In the genomic region with DNA sequence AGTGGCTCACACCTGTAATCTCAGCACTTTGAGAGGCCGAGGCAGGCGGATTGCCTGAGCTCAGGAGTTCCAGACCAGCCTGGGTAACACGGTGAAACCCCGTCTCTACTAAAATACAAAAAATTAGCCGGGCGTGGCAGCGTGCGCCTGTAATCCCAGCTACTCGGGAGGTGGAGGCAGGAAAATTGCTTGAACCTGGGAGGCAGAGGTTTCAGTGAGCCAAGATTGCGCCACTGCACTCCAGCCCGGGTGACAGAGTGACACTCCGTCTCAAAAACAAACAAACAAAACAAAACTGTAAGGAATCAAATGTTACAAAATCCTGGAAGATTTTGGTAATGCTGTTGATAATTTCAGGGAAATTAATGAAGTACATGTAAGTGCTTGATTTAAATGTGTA, we compare ENCODE assay signal across 9 cellular contexts. TPM values are rescaled to one million over a fixed set of nuclear protein-coding genes. Genes with fewer than 3 reads are reported as not detected.
DNase-seq lines count a peak whose midpoint lies in the region; ATAC-seq, FAIRE-seq and TF ChIP-seq lines count a peak whose summit lies in the region.
"Not testable (repeated sequence)": the region's sequence is repeated elsewhere in the genome, so short reads cannot be mapped to it uniquely, and the experiment has no call there.
"Had no signal": no experiment of that assay in that cellular context is flagged by ENCODE, and none has a peak within 500 bp of the region (broad histone marks: within the 10 kb centered on the region; RNA-seq: fewer than 3 reads in every experiment).

No MANE protein-coding gene starts in this region.

- H3K4me3 Mint-ChIP-seq in CD4-positive, alpha-beta memory T cell = peak overlapping the region; percentile 89 to 94 (median 90)
- peak overlapping the region; percentile 97 for H3K4me3 Mint-ChIP-seq in activated naive CD8-positive, alpha-beta T cell treated with anti-CD3 and anti-CD28 coated beads for 36 hours
- peak overlapping the region; percentile 76 for H3K4me3 Mint-ChIP-seq in endodermal cell

- not testable (repeated sequence) for TF ChIP-seq RAD21 in SK-N-SH (IDR thresholded peaks at IDR 0.05; ENCODE audit: low read length)

- H3K4me1 ChIP-seq in CD4-positive, alpha-beta memory T cell (ENCODE audit: insufficient read depth, low read length) = peaks cover 21% of the 10 kb centered on the region
- not testable (repeated sequence) for H3K4me1 ChIP-seq in SK-N-SH (ENCODE audit: control insufficient read depth in 1 of 2, insufficient read depth in 2 of 2, low read depth in 1 of 2, low read length in 1 of 2); endodermal cell (ENCODE audit: control insufficient read depth, insufficient read depth, low read length); keratinocyte (ENCODE audit: control insufficient read depth, extremely low read depth, insufficient read depth, low read length); neuronal stem cell (ENCODE audit: control insufficient read depth in 2 of 2, insufficient read depth in 1 of 2, low read depth in 1 of 2, low read length in 2 of 2)
- H3K4me1 ChIP-seq in suprapubic skin = peaks cover 21% of the 10 kb centered on the region

- peaks cover 65% of the 10 kb centered on the region for H3K79me2 ChIP-seq in SK-N-SH (ENCODE audit: insufficient read depth)
- not testable (repeated sequence) for H3K79me2 ChIP-seq in keratinocyte (ENCODE audit: control insufficient read depth, insufficient read depth, low read length)

- not testable (repeated sequence) for TF ChIP-seq POLR2A in suprapubic skin (IDR thresholded peaks at IDR 0.05)

- not testable (repeated sequence) for H4K20me1 ChIP-seq in SK-N-SH (ENCODE audit: insufficient read depth); keratinocyte (ENCODE audit: control insufficient read depth, extremely low read depth, insufficient read depth, low read length)

- not testable (repeated sequence) for H4K91ac ChIP-seq in neuronal stem cell (ENCODE audit: low read depth, low read length, poor library complexity)

- peak; percentile 7 for ATAC-seq in HG03095 (IDR thresholded peaks at IDR 0.05; ENCODE audit: unreplicated experiment)

- not testable (repeated sequence) for H3K27me3 ChIP-seq in CD4-positive, alpha-beta memory T cell (ENCODE audit: insufficient read depth, low read length); SK-N-SH (ENCODE audit: insufficient read depth); endodermal cell (ENCODE audit: control insufficient read depth, insufficient read depth, low read length, poor library complexity, severe bottlenecking)
- H3K27me3 ChIP-seq in keratinocyte (ENCODE audit: control insufficient read depth, extremely low read depth, insufficient read depth, low read length) = peaks cover 37% of the 10 kb centered on the region
- peaks cover 4 to 12% (median 10%) of the 10 kb centered on the region in 3 experiments for H3K27me3 ChIP-seq in neuronal stem cell (ENCODE audit: control insufficient read depth in 3 of 3, insufficient read depth in 3 of 3, low read depth in 1 of 3, low read length in 3 of 3)
- peaks cover 38% of the 10 kb centered on the region for H3K27me3 ChIP-seq in suprapubic skin

- not testable (repeated sequence) for H3K23ac ChIP-seq in neuronal stem cell (ENCODE audit: low read depth, low read length, poor library complexity)

- not testable (repeated sequence) for H4K8ac ChIP-seq in neuronal stem cell (ENCODE audit: low read depth, low read length)

- H3K36me3 Mint-ChIP-seq in CD4-positive, alpha-beta memory T cell; endodermal cell (ENCODE audit: low read depth): not testable (repeated sequence)
- peaks cover 33% of the 10 kb centered on the region for H3K36me3 Mint-ChIP-seq in activated naive CD8-positive, alpha-beta T cell treated with anti-CD3 and anti-CD28 coated beads for 36 hours

- peak overlapping the region; percentile 83 to 93 (median 92) for H3K27ac Mint-ChIP-seq in CD4-positive, alpha-beta memory T cell
- H3K27ac Mint-ChIP-seq in activated naive CD8-positive, alpha-beta T cell treated with anti-CD3 and anti-CD28 coated beads for 36 hours = peak overlapping the region; percentile 90
- not testable (repeated sequence) for H3K27ac Mint-ChIP-seq in endodermal cell

- not testable (repeated sequence) for FAIRE-seq in keratinocyte (lab: Jason Lieb, UNC)

- H2AFZ ChIP-seq in SK-N-SH (ENCODE audit: low read depth) (peak overlapping the region; percentile 83), keratinocyte (ENCODE audit: control insufficient read depth, low read length) (peak overlapping the region; percentile 56), neuronal stem cell (ENCODE audit: low read length) (peak overlapping the region; percentile 100)

- not testable (repeated sequence) for H3K14ac ChIP-seq in neuronal stem cell (ENCODE audit: low read length)

- not testable (repeated sequence) for H3K36me3 ChIP-seq in CD4-positive, alpha-beta memory T cell (ENCODE audit: insufficient read depth, low read length); endodermal cell (ENCODE audit: control insufficient read depth, insufficient read depth, low read length); keratinocyte (ENCODE audit: control insufficient read depth in 2 of 2, extremely low read depth in 1 of 2, insufficient read depth in 2 of 2, low read length in 2 of 2); neuronal stem cell (replicated peaks in 1 of 2; ENCODE audit: control insufficient read depth in 2 of 2, insufficient read depth in 2 of 2, low read length in 2 of 2); suprapubic skin
- H3K36me3 ChIP-seq in SK-N-SH (replicated peaks in 1 of 2; ENCODE audit: control insufficient read depth in 1 of 2, insufficient read depth in 2 of 2, low read length in 1 of 2) = peaks cover 2 to 12% of the 10 kb centered on the region in 2 experiments

- H2AK5ac ChIP-seq in neuronal stem cell (ENCODE audit: low read depth, low read length) = not testable (repeated sequence)

- CTCF ChIA-PET in CD4-positive, alpha-beta memory T cell (lab: Charles Lee; ENCODE audit: partially characterized antibody) = interaction anchor here (1.0 to 1.3 kb wide), 2 partner anchors 10 to 172 kb away, joined by 3 read pairs; no protein-coding TSS in a partner anchor
- CTCF ChIA-PET in SK-N-SH (lab: Yijun Ruan, JAX) = interaction anchor here (0.9 to 2.3 kb wide), 5 partner anchors 15 to 172 kb away, joined by 3 to 12 read pairs (median 4); partner anchors contain the start of genes ZBTB45 and ZNF497

- not testable (repeated sequence) for H3K9me2 ChIP-seq in SK-N-SH

- H3K4me1 Mint-ChIP-seq in CD4-positive, alpha-beta memory T cell = peaks cover 12 to 35% (median 24%) of the 10 kb centered on the region in 4 donors
- H3K4me1 Mint-ChIP-seq in activated naive CD8-positive, alpha-beta T cell treated with anti-CD3 and anti-CD28 coated beads for 36 hours = peaks cover 29% of the 10 kb centered on the region
- H3K4me1 Mint-ChIP-seq in endodermal cell = not testable (repeated sequence)

- not testable (repeated sequence) for H3K27me3 Mint-ChIP-seq in CD4-positive, alpha-beta memory T cell; activated naive CD8-positive, alpha-beta T cell treated with anti-CD3 and anti-CD28 coated beads for 36 hours
- peaks cover 65% of the 10 kb centered on the region for H3K27me3 Mint-ChIP-seq in endodermal cell (ENCODE audit: insufficient read depth)

- H3K4ac ChIP-seq in neuronal stem cell (ENCODE audit: low read length) = not testable (repeated sequence)

- H3K4me3 ChIP-seq in CD4-positive, alpha-beta memory T cell (ENCODE audit: low read length in 2 of 2) = peak overlapping the region; percentile 55 to 61
- peak overlapping the region; percentile 73 to 87 for H3K4me3 ChIP-seq in SK-N-SH (ENCODE audit: low read depth in 2 of 2, low read length in 1 of 2)
- H3K4me3 ChIP-seq in endodermal cell (ENCODE audit: low read length) = peak overlapping the region; percentile 81
- peak overlapping the region; percentile 51 to 78 (median 76) for H3K4me3 ChIP-seq in keratinocyte (ENCODE audit: control insufficient read depth in 2 of 3, extremely low read depth in 1 of 3, insufficient read depth in 2 of 3, low read depth in 1 of 3, low read length in 3 of 3)
- H3K4me3 ChIP-seq in neuronal stem cell (ENCODE audit: low read length in 2 of 2) = peak overlapping the region; percentile 53 to 97
- peak overlapping the region; percentile 50 for H3K4me3 ChIP-seq in suprapubic skin

- H3K9me1 ChIP-seq in keratinocyte (ENCODE audit: control insufficient read depth, extremely low read depth, insufficient read depth, low read length) = not testable (repeated sequence)

- H3K4me2 ChIP-seq in SK-N-SH (peak overlapping the region; percentile 78), keratinocyte (ENCODE audit: control insufficient read depth, extremely low read depth, insufficient read depth, low read depth, low read length) (peak overlapping the region; percentile 88), neuronal stem cell (ENCODE audit: insufficient read depth, low read length, poor library complexity, severe bottlenecking) (peak overlapping the region; percentile 96)

- not testable (repeated sequence) for H3K18ac ChIP-seq in neuronal stem cell (ENCODE audit: low read length)

- H3K79me1 ChIP-seq in neuronal stem cell (ENCODE audit: low read depth, low read length) = not testable (repeated sequence)

- intact Hi-C loops in CD4-positive, alpha-beta memory T cell (cut with micrococcal nuclease) = not testable (repeated sequence)

- not testable (repeated sequence) for H3F3A ChIP-seq in SK-N-SH (replicated peaks; ENCODE audit: insufficient read depth)

- H3K9ac ChIP-seq in SK-N-SH (peak overlapping the region; percentile 68), keratinocyte (ENCODE audit: control insufficient read depth, extremely low read depth, insufficient read depth, low read length) (peak overlapping the region; percentile 44)
- H3K9ac ChIP-seq in endodermal cell (ENCODE audit: extremely low read depth, low read length, poor library complexity, severe bottlenecking); neuronal stem cell (ENCODE audit: low read depth, low read length, poor library complexity): not testable (repeated sequence)

- TF ChIP-seq EP300 in SK-N-SH (IDR thresholded peaks at IDR 0.05; ENCODE audit: borderline replicate concordance in 1 of 2, low read depth in 1 of 2, low read length in 1 of 2); suprapubic skin (IDR thresholded peaks at IDR 0.05): not testable (repeated sequence)

- POLR2A ChIA-PET in CD4-positive, alpha-beta memory T cell (lab: Charles Lee; ENCODE audit: partially characterized antibody) = interaction anchor here (0.6 to 6.8 kb wide), 19 partner anchors 9 to 265 kb away, joined by 3 to 77 read pairs (median 5); partner anchors contain the start of genes ERVK3-1, RPS5, TRIM28 and ZBTB45
- POLR2A ChIA-PET in SK-N-SH (lab: Yijun Ruan, JAX) = interaction anchor here (1.3 to 2.1 kb wide), 4 partner anchors 11 to 22 kb away, joined by 4 to 34 read pairs (median 6); partner anchors contain the start of genes ZNF497 and ZSCAN22

- H3K9me3 ChIP-seq in CD4-positive, alpha-beta memory T cell (ENCODE audit: control insufficient read depth in 1 of 2, low read length in 2 of 2); SK-N-SH; endodermal cell (ENCODE audit: control insufficient read depth, low read length); keratinocyte (ENCODE audit: control insufficient read depth, low read depth, low read length); neuronal stem cell (replicated peaks in 1 of 2; ENCODE audit: control insufficient read depth in 2 of 2, insufficient read depth in 1 of 2, low read depth in 1 of 2, low read length in 2 of 2); suprapubic skin: not testable (repeated sequence)

- H2BK15ac ChIP-seq in neuronal stem cell (ENCODE audit: low read length) = not testable (repeated sequence)

- H3K27ac ChIP-seq in CD4-positive, alpha-beta memory T cell (ENCODE audit: low read depth, low read length) = peak overlapping the region; percentile 70
- peak overlapping the region in 1 of 2 experiments; percentile 11; a peak in 2 of 4 replicates for H3K27ac ChIP-seq in SK-N-SH (ENCODE audit: low read depth in 2 of 2, low read length in 1 of 2)
- H3K27ac ChIP-seq in endodermal cell (ENCODE audit: low read depth, low read length); keratinocyte (ENCODE audit: control insufficient read depth, insufficient read depth, low read length); neuronal stem cell (replicated peaks; ENCODE audit: low read length): not testable (repeated sequence)
- H3K27ac ChIP-seq in suprapubic skin = peak overlapping the region; percentile 10

- not testable (repeated sequence) for DNase-seq in CD4-positive, alpha-beta memory T cell; SK-N-SH; activated naive CD8-positive, alpha-beta T cell treated with anti-CD3 and anti-CD28 coated beads for 36 hours; keratinocyte (ENCODE audit: low read depth, low spot score); neuronal stem cell (ENCODE audit: low spot score); suprapubic skin (ENCODE audit: low spot score in 2 of 2)
- peak; percentile 46 for DNase-seq in endodermal cell

- TF ChIP-seq CTCF in SK-N-SH (IDR thresholded peaks at IDR 0.05); endodermal cell (conservative IDR thresholded peaks at IDR 0.05); keratinocyte (optimal IDR thresholded peaks at IDR 0.05 in 1 of 3, IDR thresholded peaks at IDR 0.05 in 1 of 3, conservative IDR thresholded peaks at IDR 0.05 in 1 of 3; ENCODE audit: extremely low read depth in 1 of 3, insufficient read depth in 2 of 3, low read length in 3 of 3); suprapubic skin (IDR thresholded peaks at IDR 0.05): not testable (repeated sequence)

- H2BK12ac ChIP-seq in neuronal stem cell (ENCODE audit: low read length) = not testable (repeated sequence)

- not testable (repeated sequence) for H2BK120ac ChIP-seq in neuronal stem cell (ENCODE audit: low read depth, low read length)

- dilution Hi-C loops in keratinocyte (cut with MboI; ENCODE audit: extremely low pct_ligation_motif_present, low sequenced_read_pairs) = not testable (repeated sequence)

- H3K9me3 Mint-ChIP-seq in CD4-positive, alpha-beta memory T cell; activated naive CD8-positive, alpha-beta T cell treated with anti-CD3 and anti-CD28 coated beads for 36 hours; endodermal cell: not testable (repeated sequence)

- 3% methylated on average over 12 of the region's 12 CpGs for WGBS in SK-N-SH (ENCODE audit: low lambda C conversion rate)
- 10 to 19% methylated on average over 10 to 12 of the region's 12 CpGs for WGBS in endodermal cell (ENCODE audit: insufficient coverage in 1 of 2, insufficient read length in 1 of 2), 2 experiments
- no CpG with 5 or more reads among the region's 12 CpGs for WGBS in neuronal stem cell (ENCODE audit: extremely low coverage in 2 of 2, insufficient read length in 2 of 2, insufficient replicate concordance in 1 of 2), 2 donors
- 11% methylated on average over 12 of the region's 12 CpGs for WGBS in suprapubic skin

- not testable (repeated sequence) for H2BK5ac ChIP-seq in neuronal stem cell (ENCODE audit: low read length)

RNA-seq across cellular contexts. Expression of gene A1BG, which starts 5.2 kb away (rescaled TPM):
- total RNA-seq in CD4-positive, alpha-beta memory T cell = 10 to 100 TPM; 15.8 to 19.0 TPM
- 10 to 100 TPM; 44.7 to 47.9 TPM for polyA plus RNA-seq in CD4-positive, alpha-beta memory T cell
- polyA plus RNA-seq in SK-N-SH (2012; rRNA removed) (61.4 and 62.6 TPM in 2 replicates), keratinocyte (1.4 to 2.5 TPM (median 1.8 TPM) in 3 replicates)
- 39.1 and 61.2 TPM in 2 replicates for polyA plus RNA-seq in SK-N-SH (2012; cell fraction: cytosol; rRNA removed)
- polyA plus RNA-seq in SK-N-SH (2012; cell fraction: nucleus; rRNA removed) = 23.3 and 58.0 TPM in 2 replicates
- total RNA-seq in activated naive CD8-positive, alpha-beta T cell treated with anti-CD3 and anti-CD28 coated beads for 36 hours = 10 to 100 TPM; 18.7 to 23.2 TPM
- total RNA-seq in endodermal cell (10 to 100 TPM; 12.6 to 16.4 TPM), suprapubic skin (10 to 100 TPM in 2 of 4 donors, 1 to 10 TPM in 2; 1.0 to 14.9 (median 8.1) TPM)
- 17.8 TPM for polyA plus RNA-seq in endodermal cell (2013, experiment 1 of 2)
- polyA plus RNA-seq in endodermal cell (2013, experiment 2 of 2) = 19.7 TPM
- not detected for polyA plus RNA-seq in keratinocyte (2011; ENCODE audit: low read depth)
- polyA plus RNA-seq in keratinocyte (2011; cell fraction: cytosol; rRNA removed) = 0.75 and 3.1 TPM in 2 replicates
- 0.46 and 1.2 TPM in 2 replicates for polyA plus RNA-seq in keratinocyte (2011; cell fraction: nucleus; rRNA removed)
- polyA plus RNA-seq in keratinocyte (2012; ENCODE audit: low replicate concordance) = 2.7 and 4.1 TPM in 2 replicates
- 0.10 to 0.23 TPM in 2 of 3 replicates, not detected in the other for polyA minus RNA-seq in keratinocyte
- not detected for polyA minus RNA-seq in keratinocyte (2011; cell fraction: cytosol; rRNA and poly(A)+ RNA removed)
- not detected in 2 replicates for polyA minus RNA-seq in keratinocyte (2011; cell fraction: nucleus; rRNA and poly(A)+ RNA removed)
- 35.9 TPM for polyA plus RNA-seq in neuronal stem cell (2013, experiment 1 of 2)
- polyA plus RNA-seq in neuronal stem cell (2013, experiment 2 of 2) = 29.4 TPM
- total RNA-seq: Calu3 had no signal

RNA-seq across cellular contexts. Expression of gene ZNF497, which starts 14.5 kb away (rescaled TPM):
- total RNA-seq in CD4-positive, alpha-beta memory T cell = 1 to 10 TPM; 1.7 to 2.0 TPM
- polyA plus RNA-seq in CD4-positive, alpha-beta memory T cell = 1 to 10 TPM in 1 of 2 donors, under 1 TPM in 1; 0.46 to 1.2 TPM
- polyA plus RNA-seq in SK-N-SH (2012; rRNA removed) (1.0 and 1.1 TPM in 2 replicates), keratinocyte (0.29 to 0.72 TPM (median 0.32 TPM) in 3 replicates)
- 0.30 and 0.45 TPM in 2 replicates for polyA plus RNA-seq in SK-N-SH (2012; cell fraction: cytosol; rRNA removed)
- polyA plus RNA-seq in SK-N-SH (2012; cell fraction: nucleus; rRNA removed) = 8.1 and 13.1 TPM in 2 replicates
- 1 to 10 TPM; 1.5 to 1.7 TPM for total RNA-seq in activated naive CD8-positive, alpha-beta T cell treated with anti-CD3 and anti-CD28 coated beads for 36 hours
- total RNA-seq in endodermal cell (1 to 10 TPM; 5.2 to 5.9 TPM), suprapubic skin (1 to 10 TPM; 2.4 to 4.8 (median 3.4) TPM)
- 5.0 TPM for polyA plus RNA-seq in endodermal cell (2013, experiment 1 of 2)
- 4.1 TPM for polyA plus RNA-seq in endodermal cell (2013, experiment 2 of 2)
- polyA plus RNA-seq in keratinocyte (2011; ENCODE audit: low read depth) = not detected
- polyA plus RNA-seq in keratinocyte (2011; cell fraction: cytosol; rRNA removed) = 0.13 and 0.23 TPM in 2 replicates
- 0.97 and 1.5 TPM in 2 replicates for polyA plus RNA-seq in keratinocyte (2011; cell fraction: nucleus; rRNA removed)
- polyA plus RNA-seq in keratinocyte (2012; ENCODE audit: low replicate concordance) = 0.44 and 0.68 TPM in 2 replicates
- 0.29 to 0.69 TPM (median 0.30 TPM) in 3 replicates for polyA minus RNA-seq in keratinocyte
- not detected for polyA minus RNA-seq in keratinocyte (2011; cell fraction: cytosol; rRNA and poly(A)+ RNA removed)
- polyA minus RNA-seq in keratinocyte (2011; cell fraction: nucleus; rRNA and poly(A)+ RNA removed) = 0.84 and 0.93 TPM in 2 replicates
- 2.1 TPM for polyA plus RNA-seq in neuronal stem cell (2013, experiment 1 of 2)
- 2.1 TPM for polyA plus RNA-seq in neuronal stem cell (2013, experiment 2 of 2)

RNA-seq across cellular contexts. Expression of gene ZSCAN22, which starts 21.3 kb away (rescaled TPM):
- 1 to 10 TPM; 5.0 to 5.3 TPM for total RNA-seq in CD4-positive, alpha-beta memory T cell
- 1 to 10 TPM in 1 of 2 donors, under 1 TPM in 1; 0.36 to 3.5 TPM for polyA plus RNA-seq in CD4-positive, alpha-beta memory T cell
- 2.3 and 2.9 TPM in 2 replicates for polyA plus RNA-seq in SK-N-SH (2012; rRNA removed)
- 1.3 and 1.9 TPM in 2 replicates for polyA plus RNA-seq in SK-N-SH (2012; cell fraction: cytosol; rRNA removed)
- polyA plus RNA-seq in SK-N-SH (2012; cell fraction: nucleus; rRNA removed) = 2.1 and 3.3 TPM in 2 replicates
- total RNA-seq in activated naive CD8-positive, alpha-beta T cell treated with anti-CD3 and anti-CD28 coated beads for 36 hours = 1 to 10 TPM; 2.8 to 3.2 TPM
- total RNA-seq in endodermal cell = 1 to 10 TPM; 3.8 TPM
- 2.9 TPM for polyA plus RNA-seq in endodermal cell (2013, experiment 1 of 2)
- polyA plus RNA-seq in endodermal cell (2013, experiment 2 of 2) = 2.5 TPM
- polyA plus RNA-seq in keratinocyte = 2.5 to 3.4 TPM (median 2.8 TPM) in 3 replicates
- 0.54 TPM for polyA plus RNA-seq in keratinocyte (2011; ENCODE audit: low read depth)
- 1.5 and 2.0 TPM in 2 replicates for polyA plus RNA-seq in keratinocyte (2011; cell fraction: cytosol; rRNA removed)
- 4.6 and 4.9 TPM in 2 replicates for polyA plus RNA-seq in keratinocyte (2011; cell fraction: nucleus; rRNA removed)
- 1.6 and 1.8 TPM in 2 replicates for polyA plus RNA-seq in keratinocyte (2012; ENCODE audit: low replicate concordance)
- polyA minus RNA-seq in keratinocyte = 4.1 to 7.2 TPM (median 6.2 TPM) in 3 replicates
- polyA minus RNA-seq in keratinocyte (2011; cell fraction: cytosol; rRNA and poly(A)+ RNA removed) = 2.7 TPM
- 3.1 and 5.0 TPM in 2 replicates for polyA minus RNA-seq in keratinocyte (2011; cell fraction: nucleus; rRNA and poly(A)+ RNA removed)
- polyA plus RNA-seq in neuronal stem cell (2013, experiment 1 of 2) = 1.8 TPM
- 1.8 TPM for polyA plus RNA-seq in neuronal stem cell (2013, experiment 2 of 2)
- 1 to 10 TPM; 4.3 to 7.6 (median 5.6) TPM for total RNA-seq in suprapubic skin

RNA-seq across cellular contexts. Expression of gene ZNF837, which starts 32.8 kb away (rescaled TPM):
- 1 to 10 TPM; 3.4 to 3.5 TPM for total RNA-seq in CD4-positive, alpha-beta memory T cell
- 1 to 10 TPM; 3.8 to 4.6 TPM for polyA plus RNA-seq in CD4-positive, alpha-beta memory T cell
- polyA plus RNA-seq in SK-N-SH (2012; rRNA removed) = 1.2 and 1.6 TPM in 2 replicates
- polyA plus RNA-seq in SK-N-SH (2012; cell fraction: cytosol; rRNA removed) = 0.58 and 1.1 TPM in 2 replicates
- 2.2 and 3.3 TPM in 2 replicates for polyA plus RNA-seq in SK-N-SH (2012; cell fraction: nucleus; rRNA removed)
- 1 to 10 TPM; 2.0 to 2.1 TPM for total RNA-seq in activated naive CD8-positive, alpha-beta T cell treated with anti-CD3 and anti-CD28 coated beads for 36 hours
- 1 to 10 TPM; 3.1 to 3.8 TPM for total RNA-seq in endodermal cell
- 3.6 TPM for polyA plus RNA-seq in endodermal cell (2013, experiment 1 of 2)
- 2.3 TPM for polyA plus RNA-seq in endodermal cell (2013, experiment 2 of 2)
- 0.29 to 1.0 TPM (median 0.39 TPM) in 3 replicates for polyA plus RNA-seq in keratinocyte
- polyA plus RNA-seq in keratinocyte (2011; ENCODE audit: low read depth) = 0.17 TPM
- polyA plus RNA-seq in keratinocyte (2011; cell fraction: cytosol; rRNA removed) = 0.33 and 1.3 TPM in 2 replicates
- 0.43 and 1.1 TPM in 2 replicates for polyA plus RNA-seq in keratinocyte (2011; cell fraction: nucleus; rRNA removed)
- 0.73 and 0.99 TPM in 2 replicates for polyA plus RNA-seq in keratinocyte (2012; ENCODE audit: low replicate concordance)
- polyA minus RNA-seq in keratinocyte = 0.16 TPM in 2 of 3 replicates, not detected in the other
- polyA minus RNA-seq in keratinocyte (2011; cell fraction: cytosol; rRNA and poly(A)+ RNA removed) = 2.3 TPM
- polyA minus RNA-seq in keratinocyte (2011; cell fraction: nucleus; rRNA and poly(A)+ RNA removed) = 0.62 and 0.74 TPM in 2 replicates
- 3.1 TPM for polyA plus RNA-seq in neuronal stem cell (2013, experiment 1 of 2)
- polyA plus RNA-seq in neuronal stem cell (2013, experiment 2 of 2) = 3.2 TPM
- total RNA-seq in suprapubic skin = 1 to 10 TPM; 2.6 to 6.2 (median 4.3) TPM

RNA-seq across cellular contexts. Expression of gene RPS5, which starts 39.0 kb away (rescaled TPM):
- 1,000 to 10,000 TPM; 1,267 to 1,360 TPM for total RNA-seq in CD4-positive, alpha-beta memory T cell
- 1,000 to 10,000 TPM; 1,172 to 1,304 TPM for polyA plus RNA-seq in CD4-positive, alpha-beta memory T cell
- polyA plus RNA-seq in SK-N-SH (2012; rRNA removed) (3,905 and 4,334 TPM in 2 replicates), keratinocyte (1,865 to 3,107 TPM (median 2,056 TPM) in 3 replicates)
- 2,353 and 3,574 TPM in 2 replicates for polyA plus RNA-seq in SK-N-SH (2012; cell fraction: cytosol; rRNA removed)
- polyA plus RNA-seq in SK-N-SH (2012; cell fraction: nucleus; rRNA removed) = 1,227 and 1,326 TPM in 2 replicates
- total RNA-seq in activated naive CD8-positive, alpha-beta T cell treated with anti-CD3 and anti-CD28 coated beads for 36 hours = 1,000 to 10,000 TPM; 1,717 to 1,777 TPM
- total RNA-seq in endodermal cell (1,000 to 10,000 TPM in 1 of 2 donors, 100 to 1,000 TPM in 1; 896 to 1,039 TPM), suprapubic skin (1,000 to 10,000 TPM; 1,253 to 2,519 (median 2,306) TPM)
- polyA plus RNA-seq in endodermal cell (2013, experiment 1 of 2) = 1,332 TPM
- polyA plus RNA-seq in endodermal cell (2013, experiment 2 of 2) = 1,223 TPM
- polyA plus RNA-seq in keratinocyte (2011; ENCODE audit: low read depth) = 1,229 TPM
- 1,839 and 2,734 TPM in 2 replicates for polyA plus RNA-seq in keratinocyte (2011; cell fraction: cytosol; rRNA removed)
- polyA plus RNA-seq in keratinocyte (2011; cell fraction: nucleus; rRNA removed) = 593 and 706 TPM in 2 replicates
- 1,608 and 1,832 TPM in 2 replicates for polyA plus RNA-seq in keratinocyte (2012; ENCODE audit: low replicate concordance)
- polyA minus RNA-seq in keratinocyte = 1,723 to 3,071 TPM (median 2,205 TPM) in 3 replicates
- 1,152 TPM for polyA minus RNA-seq in keratinocyte (2011; cell fraction: cytosol; rRNA and poly(A)+ RNA removed)
- polyA minus RNA-seq in keratinocyte (2011; cell fraction: nucleus; rRNA and poly(A)+ RNA removed) = 275 and 289 TPM in 2 replicates
- polyA plus RNA-seq in neuronal stem cell (2013, experiment 1 of 2) = 1,502 TPM
- polyA plus RNA-seq in neuronal stem cell (2013, experiment 2 of 2) = 1,437 TPM
